Comparison of ENCODE assay signal across 17 cellular contexts in genomic region chr15:45869034-45869668, GRCh38.
DNase-seq lines count a peak whose midpoint lies in the region; ATAC-seq and TF ChIP-seq lines count a peak whose summit lies in the region.
"Had no signal": no experiment of that assay in that cellular context is flagged by ENCODE, and none has a peak within 500 bp of the region (broad histone marks: within the 10 kb centered on the region; RNA-seq: fewer than 3 reads in every experiment).

No MANE protein-coding gene starts in this region.

- peaks cover 18 to 86% (median 61%) of the 10 kb centered on the region in 10 experiments for H3K4me1 ChIP-seq in BLaER1 treated with 17β-estradiol and CSF1 and Interleukin-3, amounts not matched to agents 10 nM and 100 nM
- H3K4me1 ChIP-seq in CD8-positive, alpha-beta T cell (ENCODE audit: insufficient read depth, low read length): no peaks in the 10 kb centered on the region
- H3K4me1 ChIP-seq: breast epithelium, colonic mucosa had no signal

- peaks cover 0 to 98% (median 0%) of the 10 kb centered on the region in 11 experiments; a peak in 7 of 22 replicates for H3K27me3 ChIP-seq in BLaER1 treated with 17β-estradiol and CSF1 and Interleukin-3, amounts not matched to agents 10 nM and 100 nM
- no peaks in the 10 kb centered on the region for H3K27me3 ChIP-seq in CD8-positive, alpha-beta T cell (ENCODE audit: insufficient read depth, low read length)
- H3K27me3 ChIP-seq: breast epithelium, colonic mucosa had no signal

- POLR2A ChIA-PET in CD8-positive, alpha-beta T cell (lab: Charles Lee): no interaction called here

- peaks cover 0 to 17% (median 6%) of the 10 kb centered on the region in 11 experiments; a peak in 9 of 22 replicates for H3K36me3 ChIP-seq in BLaER1 treated with 17β-estradiol and CSF1 and Interleukin-3, amounts not matched to agents 10 nM and 100 nM
- no peaks in the 10 kb centered on the region for H3K36me3 ChIP-seq in CD8-positive, alpha-beta T cell (ENCODE audit: insufficient read depth, low read length)
- H3K36me3 ChIP-seq: breast epithelium, colonic mucosa had no signal

- peaks cover 6% of the 10 kb centered on the region for H3K27me3 Mint-ChIP-seq in CD8-positive, alpha-beta T cell (ENCODE audit: low read depth)
- H3K27me3 Mint-ChIP-seq: type B pancreatic cell had no signal

- H4K20me1 ChIP-seq in BLaER1 treated with 17β-estradiol and CSF1 and Interleukin-3, amounts not matched to agents 10 nM and 100 nM: peaks cover 0 to 15% (median 0%) of the 10 kb centered on the region in 11 experiments; a peak in 4 of 22 replicates

- no peak overlapping the region for H3K27ac Mint-ChIP-seq in CD8-positive, alpha-beta T cell
- H3K27ac Mint-ChIP-seq: endodermal cell, type B pancreatic cell had no signal

- H3K9ac ChIP-seq in BLaER1 treated with 17β-estradiol and CSF1 and Interleukin-3, amounts not matched to agents 10 nM and 100 nM: peak overlapping the region in 2 of 11 experiments; percentile 15 to 56; a peak in 2 of 22 replicates

- peak overlapping the region; percentile 56 to 84 (median 68) for H3K4me2 ChIP-seq in BLaER1 treated with 17β-estradiol and CSF1 and Interleukin-3, amounts not matched to agents 10 nM and 100 nM

- peak overlapping the region in 4 of 11 experiments; percentile 34 to 72 (median 51); a peak in 7 of 22 replicates for H3K27ac ChIP-seq in BLaER1 treated with 17β-estradiol and CSF1 and Interleukin-3, amounts not matched to agents 10 nM and 100 nM
- H3K27ac ChIP-seq in CD8-positive, alpha-beta T cell (ENCODE audit: low read depth, low read length): no peak overlapping the region
- H3K27ac ChIP-seq: breast epithelium, colonic mucosa had no signal

- no peak overlapping the region for H3K4me3 ChIP-seq in BLaER1 treated with 17β-estradiol and CSF1 and Interleukin-3, amounts not matched to agents 10 nM and 100 nM
- no peak overlapping the region for H3K4me3 ChIP-seq in CD8-positive, alpha-beta T cell (ENCODE audit: low read depth, low read length)
- H3K4me3 ChIP-seq: breast epithelium, colonic mucosa had no signal

- H3K9me3 ChIP-seq in BLaER1 treated with 17β-estradiol and CSF1 and Interleukin-3, amounts not matched to agents 10 nM and 100 nM (replicated peaks in 1 of 11): peaks cover 32 to 66% (median 45%) of the 10 kb centered on the region in 11 experiments
- no peaks in the 10 kb centered on the region for H3K9me3 ChIP-seq in CD8-positive, alpha-beta T cell (ENCODE audit: low read length)
- H3K9me3 ChIP-seq: breast epithelium, colonic mucosa had no signal

- no peaks in the 10 kb centered on the region for H3K4me1 Mint-ChIP-seq in CD8-positive, alpha-beta T cell (ENCODE audit: low read depth)
- H3K4me1 Mint-ChIP-seq: endodermal cell had no signal

- H3K4me3 Mint-ChIP-seq in CD8-positive, alpha-beta T cell: no peak overlapping the region
- H3K4me3 Mint-ChIP-seq: endodermal cell, type B pancreatic cell had no signal

- CTCF ChIA-PET in CD8-positive, alpha-beta T cell (lab: Charles Lee): no interaction called here

- no peaks in the 10 kb centered on the region for H3K36me3 Mint-ChIP-seq in CD8-positive, alpha-beta T cell
- H3K36me3 Mint-ChIP-seq: type B pancreatic cell had no signal

- ATAC-seq in GM21786 (IDR thresholded peaks at IDR 0.05; ENCODE audit: unreplicated experiment) (peak; percentile 64), GM21619 (IDR thresholded peaks at IDR 0.05; ENCODE audit: unreplicated experiment) (no peak)
- ATAC-seq in CD8-positive, alpha-beta T cell: no peak

- intact Hi-C loops in CD8-positive, alpha-beta T cell (cut with DNase I, micrococcal nuclease): no loop called here

- peak; percentile 37 for DNase-seq in M059J (ENCODE audit: low read depth)
- peak; percentile 36 for DNase-seq in RPMI7951 (ENCODE audit: low read depth)
- no peak for DNase-seq in CD8-positive, alpha-beta T cell
- DNase-seq in HCEC 1CT: no peak
- no peak for DNase-seq in NCI-H1092 treated with DMSO at 0.1 percent for 48 hours (lab: John Stamatoyannopoulos, UW)
- DNase-seq: 8988T; activated CD4-positive, alpha-beta T cell treated with anti-CD3 and anti-CD28 coated beads, Interleukin-2, amount 50 U/mL, for 1 hour; activated effector memory CD4-positive, alpha-beta T cell treated with anti-CD3 and anti-CD28 coated beads, Interleukin-2, amount 50 U/mL, for 16 hours; colonic mucosa; endodermal cell; NCI-H187; NCI-H345 had no signal

- no peak for TF ChIP-seq CTCF in CD8-positive, alpha-beta T cell (IDR thresholded peaks at IDR 0.05)

- peaks cover 5% of the 10 kb centered on the region for H3K9me3 Mint-ChIP-seq in CD8-positive, alpha-beta T cell
- H3K9me3 Mint-ChIP-seq: type B pancreatic cell had no signal

Comparison
In these comparisons a context has a peak if more than half of its experiments do, and no peak if none do; other contexts are left out.
1. DNase-seq: peak in M059J (single experiment) and RPMI7951 (single experiment); none in CD8-positive, alpha-beta T cell (0 of 7), HCEC 1CT (single experiment) and NCI-H1092 treated with DMSO at 0.1 percent for 48 hours (single experiment).